17 cellular contexts compared by ENCODE assay signal in genomic region chr7:377069-378040, GRCh38.
DNase-seq lines count a peak whose midpoint lies in the region; ATAC-seq and TF ChIP-seq lines count a peak whose summit lies in the region.
"Had no signal": no experiment of that assay in that cellular context is flagged by ENCODE, and none has a peak within 500 bp of the region (broad histone marks: within the 10 kb centered on the region; RNA-seq: fewer than 3 reads in every experiment).

No MANE protein-coding gene starts in this region.

- no peak overlapping the region for H3K4me3 Mint-ChIP-seq in activated CD8-positive, alpha-beta memory T cell treated with anti-CD3 and anti-CD28 coated beads, Interleukin-2, amount 10 ng/mL, durations not matched to agents 7 days and 5 days
- H3K4me3 Mint-ChIP-seq: activated CD4-positive, alpha-beta T cell treated with anti-CD3 and anti-CD28 coated beads, Interleukin-2, amount 10 ng/mL, durations not matched to agents 24 days and 14 days; activated naive CD4-positive, alpha-beta T cell treated with anti-CD3 and anti-CD28 coated beads, Interleukin-2, amount 50 U/mL, for 24 hours; T-helper 17 cell had no signal

- H3K27ac ChIP-seq in RWPE1: peak overlapping the region; percentile 71
- H3K27ac ChIP-seq: KMS-11 had no signal

- H3K36me3 Mint-ChIP-seq in activated CD8-positive, alpha-beta memory T cell treated with anti-CD3 and anti-CD28 coated beads, Interleukin-2, amount 10 ng/mL, durations not matched to agents 7 days and 5 days: no peaks in the 10 kb centered on the region
- H3K36me3 Mint-ChIP-seq: activated naive CD4-positive, alpha-beta T cell treated with anti-CD3 and anti-CD28 coated beads, Interleukin-2, amount 50 U/mL, for 24 hours; naive thymus-derived CD8-positive, alpha-beta T cell had no signal

- peaks cover 14% of the 10 kb centered on the region for H3K4me1 Mint-ChIP-seq in activated CD8-positive, alpha-beta memory T cell treated with anti-CD3 and anti-CD28 coated beads, Interleukin-2, amount 10 ng/mL, durations not matched to agents 7 days and 5 days

- intact Hi-C loops in left cardiac atrium (cut with DNase I): no loop called here
- intact Hi-C loops in sciatic nerve (cut with DNase I): no loop called here

- CTCF ChIA-PET in activated CD8-positive, alpha-beta memory T cell treated with anti-CD3 and anti-CD28 coated beads, Interleukin-2, amount 10 ng/mL, durations not matched to agents 7 days and 5 days (lab: Charles Lee): no interaction called here
- CTCF ChIA-PET in RWPE1 (lab: Yijun Ruan, JAX): no interaction called here

- DNase-seq in activated CD8-positive, alpha-beta memory T cell treated with anti-CD3 and anti-CD28 coated beads for 24 hours: peak; percentile 52
- no peak for DNase-seq in activated CD8-positive, alpha-beta memory T cell treated with anti-CD3 and anti-CD28 coated beads, Interleukin-2, amount 10 ng/mL, durations not matched to agents 7 days and 5 days
- DNase-seq in RWPE1 (ENCODE audit: low spot score) (no peak), left cardiac atrium (peak; percentile 19), sciatic nerve (ENCODE audit: low spot score) (peak; percentile 45), NCI-H446 treated with DMSO at 0.1 percent for 48 hours (lab: John Stamatoyannopoulos, UW) (no peak), midbrain (lab: John Stamatoyannopoulos, UW) (no peak), germinal center (ENCODE audit: low spot score) (no peak)
- DNase-seq: activated CD4-positive, alpha-beta T cell treated with anti-CD3 and anti-CD28 coated beads, Interleukin-2, amount 10 ng/mL, durations not matched to agents 24 days and 14 days; caudate nucleus; NCI-H1436 treated with DMSO at 0.1 percent for 48 hours; NCI-H526 had no signal

- TF ChIP-seq CTCF in RWPE1 (conservative IDR thresholded peaks at IDR 0.05; ENCODE audit: low read depth): no peak

- ATAC-seq in activated CD8-positive, alpha-beta memory T cell treated with anti-CD3 and anti-CD28 coated beads, Interleukin-2, amount 10 ng/mL, durations not matched to agents 7 days and 5 days: no peak
- ATAC-seq in left cardiac atrium (no peak), sciatic nerve (no peak)
- ATAC-seq: naive thymus-derived CD8-positive, alpha-beta T cell; Panc1; T-helper 17 cell had no signal

- POLR2A ChIA-PET in RWPE1 (lab: Yijun Ruan, JAX; ENCODE audit: low non-redundant PET): no interaction called here

- H3K9me3 Mint-ChIP-seq in activated CD8-positive, alpha-beta memory T cell treated with anti-CD3 and anti-CD28 coated beads, Interleukin-2, amount 10 ng/mL, durations not matched to agents 7 days and 5 days (ENCODE audit: low read depth): no peaks in the 10 kb centered on the region
- H3K9me3 Mint-ChIP-seq: activated naive CD4-positive, alpha-beta T cell treated with anti-CD3 and anti-CD28 coated beads, Interleukin-2, amount 50 U/mL, for 24 hours had no signal

- H3K27me3 Mint-ChIP-seq in activated CD8-positive, alpha-beta memory T cell treated with anti-CD3 and anti-CD28 coated beads, Interleukin-2, amount 10 ng/mL, durations not matched to agents 7 days and 5 days: no peaks in the 10 kb centered on the region
- H3K27me3 Mint-ChIP-seq: activated naive CD4-positive, alpha-beta T cell treated with anti-CD3 and anti-CD28 coated beads, Interleukin-2, amount 50 U/mL, for 24 hours; naive thymus-derived CD8-positive, alpha-beta T cell; T-helper 17 cell had no signal

- H3K27ac Mint-ChIP-seq in activated CD8-positive, alpha-beta memory T cell treated with anti-CD3 and anti-CD28 coated beads, Interleukin-2, amount 10 ng/mL, durations not matched to agents 7 days and 5 days: no peak overlapping the region
- H3K27ac Mint-ChIP-seq: activated CD4-positive, alpha-beta T cell treated with anti-CD3 and anti-CD28 coated beads, Interleukin-2, amount 10 ng/mL, durations not matched to agents 24 days and 14 days; activated naive CD4-positive, alpha-beta T cell treated with anti-CD3 and anti-CD28 coated beads, Interleukin-2, amount 50 U/mL, for 24 hours; T-helper 17 cell had no signal

Comparison
In these comparisons a context has a peak if more than half of its experiments do, and no peak if none do; other contexts are left out.
1. DNase-seq: peak in activated CD8-positive, alpha-beta memory T cell treated with anti-CD3 and anti-CD28 coated beads for 24 hours (single experiment), left cardiac atrium (single experiment) and sciatic nerve (single experiment); none in activated CD8-positive, alpha-beta memory T cell treated with anti-CD3 and anti-CD28 coated beads, Interleukin-2, amount 10 ng/mL, durations not matched to agents 7 days and 5 days (single experiment), RWPE1 (single experiment), NCI-H446 treated with DMSO at 0.1 percent for 48 hours (single experiment), midbrain (single experiment) and germinal center (single experiment).